In the genomic region with DNA sequence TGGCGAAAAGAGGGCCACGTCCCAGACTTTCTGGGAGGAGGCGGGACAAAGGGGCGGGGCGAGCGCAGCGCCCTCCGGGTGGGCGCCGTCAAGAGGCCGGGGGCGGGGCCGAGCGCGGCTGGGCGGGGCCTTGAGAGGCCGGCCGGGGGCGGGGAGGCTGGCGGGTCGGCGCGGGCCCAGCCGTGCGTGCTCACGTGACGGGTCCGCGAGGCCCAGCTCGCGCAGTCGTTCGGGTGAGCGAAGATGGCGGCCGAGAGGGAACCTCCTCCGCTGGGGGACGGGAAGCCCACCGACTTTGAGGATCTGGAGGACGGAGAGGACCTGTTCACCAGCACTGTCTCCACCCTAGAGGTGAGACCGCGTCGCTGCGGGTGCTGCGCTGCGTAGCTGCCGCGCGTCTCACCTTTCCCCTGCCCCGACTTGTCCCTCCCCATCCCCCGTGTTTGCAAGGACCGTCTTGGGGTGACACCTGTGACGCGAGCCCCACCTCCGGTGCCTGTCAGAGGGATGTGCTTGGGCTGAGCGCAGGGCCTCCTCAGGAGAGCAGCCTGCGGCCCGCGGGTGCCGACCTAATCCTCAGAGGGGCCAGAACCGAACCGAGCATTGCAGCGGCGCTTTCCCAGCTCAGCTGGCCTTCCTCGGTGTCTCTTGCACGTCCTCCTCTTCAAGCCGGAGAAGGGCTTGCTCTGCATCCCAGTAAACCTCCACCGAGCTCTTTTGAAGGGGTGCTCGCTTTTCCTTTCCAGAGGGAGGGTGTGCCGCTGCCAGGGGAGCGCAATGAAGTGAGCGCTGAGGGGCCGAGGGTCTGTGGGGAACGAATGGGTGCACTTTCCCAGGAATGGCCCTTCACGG, we compare ENCODE assay signal across 1 cellular context.
A peak's percentile ranks its signal among the peaks of the same experiment; 100 is the strongest.
TF ChIP-seq lines count a peak whose summit lies in the region.

Gene SNX2, plus strand, starts transcription at position 220 of the 852 bp plus-strand sequence. Its CDS starts 24 bp downstream, at position 244.

TF ChIP-seq in HepG2, 621 proteins besides CTCF, POLR2A, EP300 and RAD21 (continued from another document and continues in another):
- TF ChIP-seq ZFP36L1 (CRISPR knock-in tag; IDR thresholded peaks at IDR 0.05), result no peak
- TF ChIP-seq ZNF430 (CRISPR knock-in tag; IDR thresholded peaks at IDR 0.05), result peak; percentile 40; the same call in 1 of the 2 replicates
- TF ChIP-seq ZNF441 (CRISPR knock-in tag; IDR thresholded peaks at IDR 0.05; ENCODE audit: borderline replicate concordance), result peak; percentile 84
- TF ChIP-seq ZNF768 (CRISPR knock-in tag; IDR thresholded peaks at IDR 0.05), result peak; percentile 49; the same call in 1 of the 2 replicates
- peak; percentile 78 for TF ChIP-seq GATAD1 (CRISPR knock-in tag; IDR thresholded peaks at IDR 0.05)
- no peak for TF ChIP-seq MED8 (CRISPR knock-in tag; IDR thresholded peaks at IDR 0.05; ENCODE audit: insufficient replicate concordance)
- TF ChIP-seq ZUFSP (CRISPR knock-in tag; IDR thresholded peaks at IDR 0.05; ENCODE audit: borderline replicate concordance), result no peak
- TF ChIP-seq PREB (CRISPR knock-in tag; IDR thresholded peaks at IDR 0.05), result no peak
- TF ChIP-seq, protein P1, sequence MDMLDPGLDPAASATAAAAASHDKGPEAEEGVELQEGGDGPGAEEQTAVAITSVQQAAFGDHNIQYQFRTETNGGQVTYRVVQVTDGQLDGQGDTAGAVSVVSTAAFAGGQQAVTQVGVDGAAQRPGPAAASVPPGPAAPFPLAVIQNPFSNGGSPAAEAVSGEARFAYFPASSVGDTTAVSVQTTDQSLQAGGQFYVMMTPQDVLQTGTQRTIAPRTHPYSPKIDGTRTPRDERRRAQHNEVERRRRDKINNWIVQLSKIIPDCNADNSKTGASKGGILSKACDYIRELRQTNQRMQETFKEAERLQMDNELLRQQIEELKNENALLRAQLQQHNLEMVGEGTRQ (IDR thresholded peaks at IDR 0.05; ENCODE audit: low read depth, low read length), result peak; percentile 73
- TF ChIP-seq, protein P1 (CRISPR knock-in tag; IDR thresholded peaks at IDR 0.05; ENCODE audit: borderline replicate concordance), result peak; percentile 82; the same call in 1 of the 2 replicates
- TF ChIP-seq ZNF616 (CRISPR knock-in tag; IDR thresholded peaks at IDR 0.05; ENCODE audit: low read depth), result peak; percentile 54; the same call in 1 of the 2 replicates
- TF ChIP-seq MEF2D (CRISPR knock-in tag; IDR thresholded peaks at IDR 0.05), result 0 out of 2 replicates have a peak, but pooled peaks have one; percentile 17
- peak in 1 of 2 experiments; percentile 77; a peak in 1 of 4 replicates for TF ChIP-seq KLF16 (CRISPR knock-in tag; IDR thresholded peaks at IDR 0.05)
- TF ChIP-seq ZNF576 (CRISPR knock-in tag; IDR thresholded peaks at IDR 0.05), result no peak
- no peak for TF ChIP-seq NFE2L2 (IDR thresholded peaks at IDR 0.05; ENCODE audit: low read length)
- peak; percentile 30; the same call in 1 of the 2 replicates for TF ChIP-seq FOXP4 (CRISPR knock-in tag; IDR thresholded peaks at IDR 0.05)
- no peak for TF ChIP-seq ZNF280B (CRISPR knock-in tag; IDR thresholded peaks at IDR 0.05; ENCODE audit: borderline replicate concordance)
- no peak for TF ChIP-seq MBNL3 (CRISPR knock-in tag; conservative IDR thresholded peaks at IDR 0.05)
- no peak for TF ChIP-seq ZNF781 (CRISPR knock-in tag; IDR thresholded peaks at IDR 0.05; ENCODE audit: borderline replicate concordance, not compliant biosample characterization)
- TF ChIP-seq SMAD3 (CRISPR knock-in tag; IDR thresholded peaks at IDR 0.05), result 0 out of 2 replicates have a peak, but pooled peaks have one; percentile 29
- peak; percentile 60 for TF ChIP-seq AGO2 (optimal IDR thresholded peaks at IDR 0.05; ENCODE audit: low read depth, low read length)
- TF ChIP-seq LCORL (IDR thresholded peaks at IDR 0.05), result no peak
- peak; percentile 42; the same call in 1 of the 2 replicates for TF ChIP-seq LCORL (CRISPR knock-in tag; IDR thresholded peaks at IDR 0.05)
- peak; percentile 81; the same call in 1 of the 2 replicates for TF ChIP-seq MTF2 (CRISPR knock-in tag; IDR thresholded peaks at IDR 0.05; ENCODE audit: borderline replicate concordance)
- TF ChIP-seq, protein P2, sequence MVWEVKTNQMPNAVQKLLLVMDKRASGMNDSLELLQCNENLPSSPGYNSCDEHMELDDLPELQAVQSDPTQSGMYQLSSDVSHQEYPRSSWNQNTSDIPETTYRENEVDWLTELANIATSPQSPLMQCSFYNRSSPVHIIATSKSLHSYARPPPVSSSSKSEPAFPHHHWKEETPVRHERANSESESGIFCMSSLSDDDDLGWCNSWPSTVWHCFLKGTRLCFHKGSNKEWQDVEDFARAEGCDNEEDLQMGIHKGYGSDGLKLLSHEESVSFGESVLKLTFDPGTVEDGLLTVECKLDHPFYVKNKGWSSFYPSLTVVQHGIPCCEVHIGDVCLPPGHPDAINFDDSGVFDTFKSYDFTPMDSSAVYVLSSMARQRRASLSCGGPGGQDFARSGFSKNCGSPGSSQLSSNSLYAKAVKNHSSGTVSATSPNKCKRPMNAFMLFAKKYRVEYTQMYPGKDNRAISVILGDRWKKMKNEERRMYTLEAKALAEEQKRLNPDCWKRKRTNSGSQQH (CRISPR knock-in tag; IDR thresholded peaks at IDR 0.05; ENCODE audit: low read depth), result 0 out of 2 replicates have a peak, but pooled peaks have one; percentile 31
- TF ChIP-seq RARA (CRISPR knock-in tag; IDR thresholded peaks at IDR 0.05), result peak; percentile 11; the same call in 1 of the 2 replicates
- TF ChIP-seq ZSCAN12 (CRISPR knock-in tag; IDR thresholded peaks at IDR 0.05), result no peak
- TF ChIP-seq STAG1 (CRISPR knock-in tag; IDR thresholded peaks at IDR 0.05), result no peak
- TF ChIP-seq ZNF34 (CRISPR knock-in tag; IDR thresholded peaks at IDR 0.05; ENCODE audit: borderline replicate concordance), result 0 out of 2 replicates have a peak, but pooled peaks have one; percentile 54
- TF ChIP-seq NRL (CRISPR knock-in tag; IDR thresholded peaks at IDR 0.05; ENCODE audit: borderline replicate concordance), result 0 out of 2 replicates have a peak, but pooled peaks have one; percentile 43
- TF ChIP-seq KMT2A (CRISPR knock-in tag; IDR thresholded peaks at IDR 0.05), result peak; percentile 67
- peak; percentile 52 for TF ChIP-seq DBP (CRISPR knock-in tag; IDR thresholded peaks at IDR 0.05; ENCODE audit: not compliant biosample characterization)
- no peak for TF ChIP-seq ZBTB4 (CRISPR knock-in tag; IDR thresholded peaks at IDR 0.05; ENCODE audit: borderline replicate concordance)
- TF ChIP-seq ARNT (IDR thresholded peaks at IDR 0.05), result no peak
- TF ChIP-seq TAF1 (CRISPR knock-in tag; IDR thresholded peaks at IDR 0.05), result peak; percentile 93
- TF ChIP-seq ZNF263 (CRISPR knock-in tag; IDR thresholded peaks at IDR 0.05), result peak; percentile 51; the same call in 1 of the 2 replicates
- TF ChIP-seq, protein P3, sequence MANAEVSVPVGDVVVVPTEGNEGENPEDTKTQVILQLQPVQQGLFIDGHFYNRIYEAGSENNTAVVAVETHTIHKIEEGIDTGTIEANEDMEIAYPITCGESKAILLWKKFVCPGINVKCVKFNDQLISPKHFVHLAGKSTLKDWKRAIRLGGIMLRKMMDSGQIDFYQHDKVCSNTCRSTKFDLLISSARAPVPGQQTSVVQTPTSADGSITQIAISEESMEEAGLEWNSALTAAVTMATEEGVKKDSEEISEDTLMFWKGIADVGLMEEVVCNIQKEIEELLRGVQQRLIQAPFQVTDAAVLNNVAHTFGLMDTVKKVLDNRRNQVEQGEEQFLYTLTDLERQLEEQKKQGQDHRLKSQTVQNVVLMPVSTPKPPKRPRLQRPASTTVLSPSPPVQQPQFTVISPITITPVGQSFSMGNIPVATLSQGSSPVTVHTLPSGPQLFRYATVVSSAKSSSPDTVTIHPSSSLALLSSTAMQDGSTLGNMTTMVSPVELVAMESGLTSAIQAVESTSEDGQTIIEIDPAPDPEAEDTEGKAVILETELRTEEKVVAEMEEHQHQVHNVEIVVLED (CRISPR knock-in tag; IDR thresholded peaks at IDR 0.05; ENCODE audit: borderline replicate concordance), result peak; percentile 80
- TF ChIP-seq XRCC5 (optimal IDR thresholded peaks at IDR 0.05; ENCODE audit: low read length), result peak; percentile 28
- TF ChIP-seq SP140L (CRISPR knock-in tag; IDR thresholded peaks at IDR 0.05; ENCODE audit: borderline replicate concordance), result no peak; the same call in 1 of the 2 replicates
- TF ChIP-seq, protein P4, sequence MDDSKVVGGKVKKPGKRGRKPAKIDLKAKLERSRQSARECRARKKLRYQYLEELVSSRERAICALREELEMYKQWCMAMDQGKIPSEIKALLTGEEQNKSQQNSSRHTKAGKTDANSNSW (CRISPR knock-in tag; IDR thresholded peaks at IDR 0.05; ENCODE audit: borderline replicate concordance), result 0 out of 2 replicates have a peak, but pooled peaks have one; percentile 33
- no peak; the same call in none of the 2 replicates for TF ChIP-seq ZBTB21 (CRISPR knock-in tag; IDR thresholded peaks at IDR 0.05)
